28 cellular contexts compared by ENCODE assay signal in the genomic region with DNA sequence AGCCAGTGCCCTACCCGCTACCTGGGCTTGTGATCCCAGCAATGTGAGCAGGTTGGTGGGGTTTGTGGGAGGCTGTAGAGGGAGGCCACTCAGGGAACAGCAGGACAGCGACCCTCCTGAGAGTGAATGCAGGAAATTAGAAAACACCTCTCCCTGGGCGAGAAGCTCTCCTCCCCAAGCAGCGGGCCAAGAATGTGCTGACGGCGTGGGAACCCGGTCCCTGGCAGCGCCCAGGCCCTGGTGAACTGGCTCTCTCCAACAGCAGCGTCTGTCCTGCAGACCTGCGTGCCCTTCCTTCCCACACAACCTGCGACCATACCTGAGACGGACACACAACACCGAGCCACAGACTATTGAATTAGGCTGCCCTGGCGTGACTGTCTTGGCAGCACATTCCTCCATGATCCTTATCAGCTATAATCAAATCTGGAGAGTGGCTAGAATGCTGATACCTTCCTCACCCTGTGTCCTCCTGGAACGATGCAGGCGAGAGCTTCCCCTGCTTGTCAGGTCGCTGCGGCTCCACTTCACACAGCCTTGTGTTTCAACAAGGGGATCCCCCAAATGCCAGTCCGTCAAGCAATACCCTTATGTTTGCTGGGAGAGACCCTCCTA.
"Had no signal": no experiment of that assay in that cellular context is flagged by ENCODE, and none has a peak within 500 bp of the region (broad histone marks: within the 10 kb centered on the region; RNA-seq: fewer than 3 reads in every experiment).

No MANE protein-coding gene starts in this region.

- H3K4me1 ChIP-seq: esophagus squamous epithelium, gastrocnemius medialis, prostate gland, stomach, thyroid gland, upper lobe of right lung had no signal

- H3K9me3 Mint-ChIP-seq: activated CD8-positive, alpha-beta T cell treated with anti-CD3 and anti-CD28 coated beads for 36 hours; activated T-helper 2 cell treated with anti-CD3 and anti-CD28 coated beads, Interferon-gamma antibody, Interleukin-2, Interleukin-4, amounts not matched to agents 10 μg/mL and 5 μg/mL and 100 μg/mL, durations not matched to agents 14 hours and 24 hours and 36 hours; natural killer cell had no signal

- H3K27ac Mint-ChIP-seq: activated B cell treated with CpG ODN at 0.5 μM for 24 hours; activated CD8-positive, alpha-beta T cell treated with anti-CD3 and anti-CD28 coated beads for 36 hours; activated naive CD4-positive, alpha-beta T cell treated with anti-CD3 and anti-CD28 coated beads, Interleukin-2, amount 50 U/mL, for 72 hours; activated T-helper 2 cell treated with anti-CD3 and anti-CD28 coated beads, Interferon-gamma antibody, Interleukin-2, Interleukin-4, amounts not matched to agents 10 μg/mL and 5 μg/mL and 100 μg/mL, durations not matched to agents 14 hours and 24 hours and 36 hours; natural killer cell; stimulated activated naive B cell treated with anti-CD40 and anti-IgM and Interleukin-4, amounts not matched to agents 10 μg/mL and 1 μg/mL and 100 μg/mL, for 72 hours had no signal

- H3K4me3 Mint-ChIP-seq: activated B cell treated with CpG ODN at 0.5 μM for 24 hours; activated CD8-positive, alpha-beta T cell treated with anti-CD3 and anti-CD28 coated beads for 36 hours; natural killer cell; stimulated activated naive B cell treated with anti-CD40 and anti-IgM and Interleukin-4, amounts not matched to agents 10 μg/mL and 1 μg/mL and 100 μg/mL, for 72 hours had no signal

- H3K4me1 Mint-ChIP-seq: activated B cell treated with CpG ODN at 0.5 μM for 24 hours; stimulated activated naive B cell treated with anti-CD40 and anti-IgM and Interleukin-4, amounts not matched to agents 10 μg/mL and 1 μg/mL and 100 μg/mL, for 72 hours had no signal

- DNase-seq: activated B cell treated with CpG ODN at 0.5 μM for 24 hours; activated CD4-positive, alpha-beta T cell treated with anti-CD3 and anti-CD28 coated beads, Interleukin-2, amount 50 U/mL, for 1 hour; activated CD8-positive, alpha-beta T cell treated with anti-CD3 and anti-CD28 coated beads for 36 hours; activated naive CD4-positive, alpha-beta T cell; activated T-cell treated with anti-CD3 and anti-CD28 coated beads, Interleukin-2, amount 50 U/mL, for 48 hours; dermis blood vessel endothelial cell; effector CD4-positive, alpha-beta T cell; esophagus squamous epithelium; gastrocnemius medialis; glutamatergic neuron; left cardiac atrium; left ventricle myocardium superior; mammary epithelial cell; natural killer cell; retina; stimulated activated CD4-positive, alpha-beta T cell treated with anti-CD3 and anti-CD28 coated beads, Interleukin-4, amount 100 ng/mL, for 4 hours; stimulated activated naive B cell treated with anti-CD40 and anti-IgM and Interleukin-4, amounts not matched to agents 10 μg/mL and 1 μg/mL and 100 μg/mL, for 72 hours; stomach; T-helper 2 cell; upper lobe of right lung had no signal

- H3K4me3 ChIP-seq: esophagus squamous epithelium, gastrocnemius medialis, prostate gland, skin epidermis, stomach, thyroid gland, upper lobe of right lung had no signal

- H3K36me3 ChIP-seq: esophagus squamous epithelium, gastrocnemius medialis, neutrophil, prostate gland, stomach, thyroid gland, upper lobe of right lung had no signal

- H3K27ac ChIP-seq: epithelial cell of prostate, esophagus squamous epithelium, gastrocnemius medialis, neutrophil, prostate gland, skin epidermis, stomach, thyroid gland, upper lobe of right lung had no signal

- H3K27me3 ChIP-seq: esophagus squamous epithelium, gastrocnemius medialis, neutrophil, stomach, thyroid gland, upper lobe of right lung had no signal

- ATAC-seq: activated CD8-positive, alpha-beta T cell treated with anti-CD3 and anti-CD28 coated beads for 36 hours; activated naive CD4-positive, alpha-beta T cell treated with anti-CD3 and anti-CD28 coated beads, Interleukin-2, amount 50 U/mL, for 72 hours; gastrocnemius medialis; left cardiac atrium; left ventricle myocardium superior; natural killer cell; sciatic nerve; stimulated activated naive B cell treated with anti-CD40 and anti-IgM and Interleukin-4, amounts not matched to agents 10 μg/mL and 1 μg/mL and 100 μg/mL, for 72 hours; upper lobe of right lung had no signal

- H3K9me3 ChIP-seq: esophagus squamous epithelium, gastrocnemius medialis, neutrophil, prostate gland, stomach, thyroid gland, upper lobe of right lung had no signal

- H3K27me3 Mint-ChIP-seq: activated B cell treated with CpG ODN at 0.5 μM for 24 hours; activated CD8-positive, alpha-beta T cell treated with anti-CD3 and anti-CD28 coated beads for 36 hours had no signal

- H3K36me3 Mint-ChIP-seq: activated naive CD4-positive, alpha-beta T cell treated with anti-CD3 and anti-CD28 coated beads, Interleukin-2, amount 50 U/mL, for 72 hours; natural killer cell; stimulated activated naive B cell treated with anti-CD40 and anti-IgM and Interleukin-4, amounts not matched to agents 10 μg/mL and 1 μg/mL and 100 μg/mL, for 72 hours had no signal
